ENCODE assay signal across 1 cellular context in genomic region chr22:35230839-35231584, GRCh38.
A peak's percentile ranks its signal among the peaks of the same experiment; 100 is the strongest.
TF ChIP-seq lines count a peak whose summit lies in the region.

No MANE protein-coding gene starts in this region.

TF ChIP-seq in K562, 482 proteins besides CTCF, POLR2A, EP300 and RAD21 (continued from another document):
- peak; percentile 24; the same call in 1 of the 2 replicates for TF ChIP-seq CXXC5 (CRISPR knock-in tag; IDR thresholded peaks at IDR 0.05)
- TF ChIP-seq RBM25 (IDR thresholded peaks at IDR 0.05; ENCODE audit: low read depth, low read length, severe bottlenecking) = peak; percentile 93
- TF ChIP-seq MYC (IDR thresholded peaks at IDR 0.05; ENCODE audit: low read depth, low read length) = peak; percentile 84
- TF ChIP-seq MYC (CRISPR knock-in tag; IDR thresholded peaks at IDR 0.05; ENCODE audit: borderline replicate concordance, low read depth) = no peak
- no peak for TF ChIP-seq ZNF589 (CRISPR knock-in tag; IDR thresholded peaks at IDR 0.05; ENCODE audit: low read depth)
- no peak for TF ChIP-seq ZBTB43 (CRISPR knock-in tag; IDR thresholded peaks at IDR 0.05)
- peak; percentile 97 for TF ChIP-seq CHD2 (IDR thresholded peaks at IDR 0.05; ENCODE audit: low read depth, low read length)
- peak in 1 of 2 experiments; percentile 13; a peak in 1 of 4 replicates for TF ChIP-seq FOXK2 (conservative IDR thresholded peaks at IDR 0.05 in 1 of 2, IDR thresholded peaks at IDR 0.05 in 1 of 2; ENCODE audit: low read depth in 2 of 2)
- TF ChIP-seq MAX (CRISPR knock-in tag; IDR thresholded peaks at IDR 0.05) = no peak
- peak; percentile 35; the same call in 1 of the 2 replicates for TF ChIP-seq MGA (IDR thresholded peaks at IDR 0.05)
- TF ChIP-seq BDP1 (IDR thresholded peaks at IDR 0.05; ENCODE audit: insufficient read depth, insufficient read length) = no peak
- TF ChIP-seq MAFF (IDR thresholded peaks at IDR 0.05; ENCODE audit: low read length) = peak; percentile 73; the same call in 1 of the 2 replicates
- 0 out of 2 replicates have a peak, but pooled peaks have one; percentile 25 for TF ChIP-seq KLF1 (tag; IDR thresholded peaks at IDR 0.05)
TF ChIP-seq in K562: peak in this region for 49.
